ENCODE assay signal across 10 cellular contexts in the genomic region with DNA sequence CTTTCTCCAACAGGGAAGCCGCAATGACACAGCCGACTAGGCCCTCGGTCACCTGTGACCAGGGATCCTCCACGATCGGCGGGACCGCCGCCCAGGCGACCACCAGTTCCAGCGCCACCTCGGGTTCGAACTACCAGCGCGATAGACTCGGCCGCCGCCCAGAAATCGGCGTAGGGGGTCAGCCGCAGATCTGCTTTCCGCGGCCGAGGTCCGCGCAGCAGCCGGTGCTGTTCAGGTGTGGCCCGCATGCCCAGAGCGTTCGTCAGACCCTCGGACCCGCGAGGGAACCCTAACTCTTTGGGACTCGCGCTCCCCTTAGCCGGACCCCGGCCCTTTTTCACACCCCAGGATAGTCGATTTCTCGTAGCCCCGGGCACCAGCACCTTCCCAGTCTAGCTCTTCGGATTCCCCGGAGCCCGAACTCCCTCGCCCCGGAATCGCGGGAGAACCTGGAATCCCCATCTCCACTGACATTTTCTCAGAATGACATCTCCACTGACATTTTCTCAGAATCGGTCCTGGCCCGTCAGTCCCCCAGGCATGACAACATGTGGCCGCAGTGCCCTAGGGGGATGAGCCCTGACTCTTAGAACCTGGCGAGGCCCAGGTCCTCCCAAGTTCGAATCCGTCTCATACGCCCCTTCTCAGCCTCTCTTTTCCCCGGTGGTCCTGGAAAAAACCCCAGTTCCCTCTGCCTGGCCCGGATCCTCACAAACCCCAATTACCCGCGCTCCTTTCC. TPM values are rescaled to one million over a fixed set of nuclear protein-coding genes. Genes with fewer than 3 reads are reported as not detected.
DNase-seq lines count a peak whose midpoint lies in the region; ATAC-seq and TF ChIP-seq lines count a peak whose summit lies in the region.
"Had no signal": no experiment of that assay in that cellular context is flagged by ENCODE, and none has a peak within 500 bp of the region (broad histone marks: within the 10 kb centered on the region; RNA-seq: fewer than 3 reads in every experiment).

No MANE protein-coding gene starts in this region.

- no peaks in the 10 kb centered on the region for H3K36me3 Mint-ChIP-seq in WTC11

- H3K27ac Mint-ChIP-seq in WTC11: no peak overlapping the region

- no peaks in the 10 kb centered on the region for H3K36me3 ChIP-seq in gastroesophageal sphincter
- H3K36me3 ChIP-seq in psoas muscle (ENCODE audit: insufficient read depth in 1 of 2, low read depth in 1 of 2): no peaks in the 10 kb centered on the region

- no peak for TF ChIP-seq EP300 in gastroesophageal sphincter (IDR thresholded peaks at IDR 0.05)

- CTCF ChIA-PET in WTC11 (lab: Charles Lee): interaction anchor here (1.5 to 2.4 kb wide), 3 partner anchors 19 to 72 kb away, joined by 7 to 29 read pairs (median 7); a partner anchor contains a TSS

- POLR2A ChIA-PET in WTC11 (lab: Charles Lee): no interaction called here

- WGBS in gastroesophageal sphincter (ENCODE audit: low coverage in 1 of 2), 2 donors: 71 to 91% methylated on average over 11 to 19 of the region's 57 CpGs
- 38 to 40% (median 38%) methylated on average over 53 to 57 of the region's 57 CpGs for WGBS in psoas muscle, 3 donors

- peak; percentile 19 for DNase-seq in ELF-1 (ENCODE audit: low read depth, low spot score)
- DNase-seq in WTC11 (ENCODE audit: low spot score): peak; percentile 48
- DNase-seq in psoas muscle: peak in 1 of 2 donors; percentile 58
- no peak for DNase-seq in NCI-H82 (lab: John Stamatoyannopoulos, UW)
- no peak for DNase-seq in amygdala (lab: John Stamatoyannopoulos, UW)
- no peak for DNase-seq in stimulated activated CD4-positive, alpha-beta T cell treated with anti-CD3 and anti-CD28 coated beads, Interleukin-4, amount 100 ng/mL, for 24 hours

- H3K27ac ChIP-seq in gastroesophageal sphincter (peak overlapping the region in 1 of 4 donors; percentile 30), psoas muscle (no peak overlapping the region)

- no peaks in the 10 kb centered on the region for H3K9me3 ChIP-seq in gastroesophageal sphincter
- no peaks in the 10 kb centered on the region for H3K9me3 ChIP-seq in psoas muscle

- no peak for TF ChIP-seq POLR2A in gastroesophageal sphincter (IDR thresholded peaks at IDR 0.05)

- TF ChIP-seq CTCF in WTC11 (IDR thresholded peaks at IDR 0.05) (no peak), gastroesophageal sphincter (IDR thresholded peaks at IDR 0.05) (no peak), psoas muscle (IDR thresholded peaks at IDR 0.05) (no peak)

- peak overlapping the region; percentile 34 to 58 for H3K4me3 ChIP-seq in gastroesophageal sphincter
- peak overlapping the region; percentile 69 for H3K4me3 ChIP-seq in psoas muscle

- H3K27me3 ChIP-seq in gastroesophageal sphincter (peaks cover 25% of the 10 kb centered on the region), psoas muscle (ENCODE audit: insufficient read depth in 3 of 3, low read length in 2 of 3) (peaks cover 0 to 26% (median 10%) of the 10 kb centered on the region in 3 donors)

- ATAC-seq in WTC11 (peak; percentile 30), gastroesophageal sphincter (no peak), psoas muscle (peak in 1 of 4 donors; percentile 22), GM21423 (IDR thresholded peaks at IDR 0.05; ENCODE audit: unreplicated experiment) (no peak)

- peak overlapping the region; percentile 88 for H3K4me3 Mint-ChIP-seq in WTC11

- H3K27me3 Mint-ChIP-seq in WTC11 (ENCODE audit: low read depth): peaks cover 49% of the 10 kb centered on the region

- peaks cover 13% of the 10 kb centered on the region for H3K4me1 Mint-ChIP-seq in WTC11

- no peaks in the 10 kb centered on the region for H3K9me3 Mint-ChIP-seq in WTC11

- intact Hi-C loops in psoas muscle (cut with DNase I): no loop called here

- H3K4me1 ChIP-seq in gastroesophageal sphincter: peaks cover 0 to 15% (median 5%) of the 10 kb centered on the region in 3 donors
- peaks cover 6% of the 10 kb centered on the region for H3K4me1 ChIP-seq in psoas muscle

TF ChIP-seq in WTC11, 78 proteins besides CTCF, POLR2A, EP300 and RAD21:
- TF ChIP-seq, protein P1, sequence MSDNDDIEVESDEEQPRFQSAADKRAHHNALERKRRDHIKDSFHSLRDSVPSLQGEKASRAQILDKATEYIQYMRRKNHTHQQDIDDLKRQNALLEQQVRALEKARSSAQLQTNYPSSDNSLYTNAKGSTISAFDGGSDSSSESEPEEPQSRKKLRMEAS (CRISPR knock-in tag; IDR thresholded peaks at IDR 0.05): peak; percentile 33; the same call in 1 of the 2 replicates
- TF ChIP-seq, protein P2, sequence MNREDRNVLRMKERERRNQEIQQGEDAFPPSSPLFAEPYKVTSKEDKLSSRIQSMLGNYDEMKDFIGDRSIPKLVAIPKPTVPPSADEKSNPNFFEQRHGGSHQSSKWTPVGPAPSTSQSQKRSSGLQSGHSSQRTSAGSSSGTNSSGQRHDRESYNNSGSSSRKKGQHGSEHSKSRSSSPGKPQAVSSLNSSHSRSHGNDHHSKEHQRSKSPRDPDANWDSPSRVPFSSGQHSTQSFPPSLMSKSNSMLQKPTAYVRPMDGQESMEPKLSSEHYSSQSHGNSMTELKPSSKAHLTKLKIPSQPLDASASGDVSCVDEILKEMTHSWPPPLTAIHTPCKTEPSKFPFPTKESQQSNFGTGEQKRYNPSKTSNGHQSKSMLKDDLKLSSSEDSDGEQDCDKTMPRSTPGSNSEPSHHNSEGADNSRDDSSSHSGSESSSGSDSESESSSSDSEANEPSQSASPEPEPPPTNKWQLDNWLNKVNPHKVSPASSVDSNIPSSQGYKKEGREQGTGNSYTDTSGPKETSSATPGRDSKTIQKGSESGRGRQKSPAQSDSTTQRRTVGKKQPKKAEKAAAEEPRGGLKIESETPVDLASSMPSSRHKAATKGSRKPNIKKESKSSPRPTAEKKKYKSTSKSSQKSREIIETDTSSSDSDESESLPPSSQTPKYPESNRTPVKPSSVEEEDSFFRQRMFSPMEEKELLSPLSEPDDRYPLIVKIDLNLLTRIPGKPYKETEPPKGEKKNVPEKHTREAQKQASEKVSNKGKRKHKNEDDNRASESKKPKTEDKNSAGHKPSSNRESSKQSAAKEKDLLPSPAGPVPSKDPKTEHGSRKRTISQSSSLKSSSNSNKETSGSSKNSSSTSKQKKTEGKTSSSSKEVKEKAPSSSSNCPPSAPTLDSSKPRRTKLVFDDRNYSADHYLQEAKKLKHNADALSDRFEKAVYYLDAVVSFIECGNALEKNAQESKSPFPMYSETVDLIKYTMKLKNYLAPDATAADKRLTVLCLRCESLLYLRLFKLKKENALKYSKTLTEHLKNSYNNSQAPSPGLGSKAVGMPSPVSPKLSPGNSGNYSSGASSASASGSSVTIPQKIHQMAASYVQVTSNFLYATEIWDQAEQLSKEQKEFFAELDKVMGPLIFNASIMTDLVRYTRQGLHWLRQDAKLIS (CRISPR knock-in tag; IDR thresholded peaks at IDR 0.05; ENCODE audit: borderline replicate concordance): no peak
- TF ChIP-seq, protein P3, sequence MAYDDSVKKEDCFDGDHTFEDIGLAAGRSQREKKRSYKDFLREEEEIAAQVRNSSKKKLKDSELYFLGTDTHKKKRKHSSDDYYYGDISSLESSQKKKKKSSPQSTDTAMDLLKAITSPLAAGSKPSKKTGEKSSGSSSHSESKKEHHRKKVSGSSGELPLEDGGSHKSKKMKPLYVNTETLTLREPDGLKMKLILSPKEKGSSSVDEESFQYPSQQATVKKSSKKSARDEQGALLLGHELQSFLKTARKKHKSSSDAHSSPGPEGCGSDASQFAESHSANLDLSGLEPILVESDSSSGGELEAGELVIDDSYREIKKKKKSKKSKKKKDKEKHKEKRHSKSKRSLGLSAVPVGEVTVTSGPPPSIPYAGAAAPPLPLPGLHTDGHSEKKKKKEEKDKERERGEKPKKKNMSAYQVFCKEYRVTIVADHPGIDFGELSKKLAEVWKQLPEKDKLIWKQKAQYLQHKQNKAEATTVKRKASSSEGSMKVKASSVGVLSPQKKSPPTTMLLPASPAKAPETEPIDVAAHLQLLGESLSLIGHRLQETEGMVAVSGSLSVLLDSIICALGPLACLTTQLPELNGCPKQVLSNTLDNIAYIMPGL (CRISPR knock-in tag; IDR thresholded peaks at IDR 0.05): 0 out of 2 replicates have a peak, but pooled peaks have one; percentile 12
- TF ChIP-seq, protein P4, sequence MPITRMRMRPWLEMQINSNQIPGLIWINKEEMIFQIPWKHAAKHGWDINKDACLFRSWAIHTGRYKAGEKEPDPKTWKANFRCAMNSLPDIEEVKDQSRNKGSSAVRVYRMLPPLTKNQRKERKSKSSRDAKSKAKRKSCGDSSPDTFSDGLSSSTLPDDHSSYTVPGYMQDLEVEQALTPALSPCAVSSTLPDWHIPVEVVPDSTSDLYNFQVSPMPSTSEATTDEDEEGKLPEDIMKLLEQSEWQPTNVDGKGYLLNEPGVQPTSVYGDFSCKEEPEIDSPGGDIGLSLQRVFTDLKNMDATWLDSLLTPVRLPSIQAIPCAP (CRISPR knock-in tag; IDR thresholded peaks at IDR 0.05): 0 out of 2 replicates have a peak, but pooled peaks have one; percentile 21
TF ChIP-seq in WTC11: peak in this region for 3.

RNA-seq across cellular contexts. Expression of a gene that starts 0.4 kb away (rescaled TPM):
- total RNA-seq in WTC11 (2021) (not detected in 3 replicates), gastroesophageal sphincter (not detected), psoas muscle (not detected)
- polyA plus RNA-seq in psoas muscle: not detected
- total RNA-seq: HT-29; T-helper 2 cell treated with Interferon-gamma antibody and Interleukin-4, amounts not matched to agents 100 ng/mL and 5 ng/mL, for 36 hours had no signal

RNA-seq across cellular contexts. Expression of a gene that starts 19.5 kb away (rescaled TPM):
- 0.41 to 0.55 TPM (median 0.46 TPM) in 3 replicates for total RNA-seq in WTC11 (2021)
- under 1 TPM in 2 of 4 donors, not detected in 2; 0.16 to 0.19 TPM for total RNA-seq in gastroesophageal sphincter
- under 1 TPM in 1 of 4 donors, not detected in 3; 0.19 TPM for total RNA-seq in psoas muscle
- polyA plus RNA-seq in psoas muscle: under 1 TPM in 2 of 3 donors, not detected in 1; 0.01 to 0.05 TPM

RNA-seq across cellular contexts. Expression of a gene that starts 59.5 kb away (rescaled TPM):
- 11.6 to 14.6 TPM (median 12.3 TPM) in 3 replicates for total RNA-seq in WTC11 (2021)
- total RNA-seq in gastroesophageal sphincter: 10 to 100 TPM; 13.2 to 20.3 (median 15.5) TPM
- total RNA-seq in psoas muscle: 1 to 10 TPM; 5.7 to 6.7 (median 6.5) TPM
- 1 to 10 TPM; 3.0 to 4.1 (median 3.8) TPM for polyA plus RNA-seq in psoas muscle

Comparison
In these comparisons a context has a peak if more than half of its experiments do, and no peak if none do; other contexts are left out.
1. DNase-seq: peak in ELF-1 (single experiment) and WTC11 (single experiment); none in NCI-H82 (single experiment), amygdala (0 of 56) and stimulated activated CD4-positive, alpha-beta T cell treated with anti-CD3 and anti-CD28 coated beads, Interleukin-4, amount 100 ng/mL, for 24 hours (single experiment).